ENCODE assay signal across 8 cellular contexts in the genomic region with DNA sequence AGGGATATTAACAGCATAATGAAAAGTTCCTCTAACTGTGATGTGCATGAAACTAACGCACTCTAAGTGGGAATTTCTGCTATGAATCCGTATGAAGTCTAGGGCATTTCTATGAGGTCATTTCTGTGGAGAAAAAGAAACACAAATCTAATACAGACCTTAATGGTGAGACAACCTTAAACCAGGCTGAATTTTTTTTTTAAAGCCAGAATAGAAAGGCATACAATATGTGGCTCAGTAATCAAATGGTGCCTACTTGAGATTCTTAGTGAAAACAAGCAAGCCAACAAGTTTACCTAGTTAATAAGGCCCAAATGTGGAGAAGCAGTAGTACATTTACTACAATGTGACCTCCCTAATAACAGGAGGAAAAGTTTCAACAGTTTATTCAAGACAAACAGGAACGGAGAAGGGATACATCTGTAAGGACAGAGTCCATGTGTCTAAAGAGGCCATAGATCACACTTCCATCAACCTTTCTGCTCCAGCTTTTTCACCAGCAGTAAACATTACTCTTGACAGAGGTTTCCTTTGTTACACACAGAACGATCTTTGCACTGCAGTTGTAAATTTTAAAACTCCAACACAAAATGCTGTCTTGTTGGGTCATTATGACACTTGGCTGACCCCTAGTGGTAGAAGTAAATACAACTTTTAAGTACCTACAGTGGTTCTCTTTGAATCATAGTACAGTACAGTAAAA. TPM values are rescaled to one million over a fixed set of nuclear protein-coding genes. Genes with fewer than 3 reads are reported as not detected.
DNase-seq lines count a peak whose midpoint lies in the region; ATAC-seq lines count a peak whose summit lies in the region.

No MANE protein-coding gene starts in this region.

- no peaks in the 10 kb centered on the region for H3K9me3 Mint-ChIP-seq in naive thymus-derived CD8-positive, alpha-beta T cell

- DNase-seq in AML-193 (lab: John Stamatoyannopoulos, UW), result peak; percentile 71 to 76
- peak; percentile 58 for DNase-seq in NCI-H1105 (lab: John Stamatoyannopoulos, UW)
- peak; percentile 81 for DNase-seq in SW480 (ENCODE audit: low spot score)
- DNase-seq in fibroblast of gingiva (ENCODE audit: low read depth), result peak; percentile 81
- peak in 6 of 10 donors; percentile 8 to 74 (median 48) for DNase-seq in naive thymus-derived CD8-positive, alpha-beta T cell
- no peak for DNase-seq in posterior cingulate gyrus

- peaks cover 2 to 5% (median 4%) of the 10 kb centered on the region in 4 donors for H3K4me1 Mint-ChIP-seq in naive thymus-derived CD8-positive, alpha-beta T cell

- H3K36me3 Mint-ChIP-seq in naive thymus-derived CD8-positive, alpha-beta T cell, result peaks cover 7 to 44% (median 12%) of the 10 kb centered on the region in 3 donors

- peak; percentile 87 for ATAC-seq in GM18502 (IDR thresholded peaks at IDR 0.05; ENCODE audit: poor library complexity, unreplicated experiment)
- peak; percentile 90 for ATAC-seq in HG02798 (IDR thresholded peaks at IDR 0.05; ENCODE audit: poor library complexity, unreplicated experiment)
- peak; percentile 89 to 97 for ATAC-seq in naive thymus-derived CD8-positive, alpha-beta T cell

- no peak overlapping the region for H3K4me3 Mint-ChIP-seq in naive thymus-derived CD8-positive, alpha-beta T cell

- no peak overlapping the region for H3K27ac Mint-ChIP-seq in naive thymus-derived CD8-positive, alpha-beta T cell

- POLR2A ChIA-PET in naive thymus-derived CD8-positive, alpha-beta T cell (lab: Charles Lee), result interaction anchor here (1.7 kb wide), 1 partner anchor 25 kb away, joined by 6 read pairs; no protein-coding TSS in a partner anchor

- H3K27me3 Mint-ChIP-seq in naive thymus-derived CD8-positive, alpha-beta T cell, result no peaks in the 10 kb centered on the region

- intact Hi-C loops in posterior cingulate gyrus (cut with DNase I), result loop anchor here (2.0 to 5.0 kb wide), 3 partner anchors 51 to 227 kb away; no protein-coding TSS in a partner anchor

RNA-seq across cellular contexts. Expression of gene CARNMT1, which starts 26.2 kb away (rescaled TPM):
- total RNA-seq in naive thymus-derived CD8-positive, alpha-beta T cell, result 10 to 100 TPM; 33.0 to 41.3 TPM
- 10 to 100 TPM; 11.1 to 16.2 (median 12.8) TPM for polyA plus RNA-seq in naive thymus-derived CD8-positive, alpha-beta T cell

RNA-seq across cellular contexts. Expression of gene C9orf40, which starts 49.2 kb away (rescaled TPM):
- 1 to 10 TPM; 5.0 to 5.5 TPM for total RNA-seq in naive thymus-derived CD8-positive, alpha-beta T cell
- polyA plus RNA-seq in naive thymus-derived CD8-positive, alpha-beta T cell, result 1 to 10 TPM; 1.3 to 2.6 (median 1.8) TPM

Comparison
In these comparisons a context has a peak if more than half of its experiments do, and no peak if none do; other contexts are left out.
1. DNase-seq: peak in AML-193 (2 of 2), NCI-H1105 (single experiment), SW480 (single experiment), fibroblast of gingiva (single experiment) and naive thymus-derived CD8-positive, alpha-beta T cell (6 of 10); none in posterior cingulate gyrus (0 of 10).
2. Peak in every context shown above with its lines, with median percentiles within 50 percentile points of each other: ATAC-seq.